Comparison of ENCODE assay signal across 2 cellular contexts in genomic region chr15:36430280-36430679, GRCh38.
TF ChIP-seq lines count a peak whose summit lies in the region.

No MANE protein-coding gene starts in this region.

TF ChIP-seq in A549, 52 proteins besides CTCF, POLR2A, EP300 and RAD21 (continued from another document):
- TF ChIP-seq HMGXB4 (CRISPR knock-in tag; IDR thresholded peaks at IDR 0.05; ENCODE audit: borderline replicate concordance) (no peak), NPAS2 (CRISPR knock-in tag; IDR thresholded peaks at IDR 0.05; ENCODE audit: borderline replicate concordance) (no peak), ATOH8 (CRISPR knock-in tag; IDR thresholded peaks at IDR 0.05; ENCODE audit: low read depth) (no peak), HOXB5 (CRISPR knock-in tag; IDR thresholded peaks at IDR 0.05) (no peak), RNF2 (IDR thresholded peaks at IDR 0.05; ENCODE audit: borderline replicate concordance, low read depth) (no peak), PHF8 (IDR thresholded peaks at IDR 0.05; ENCODE audit: borderline replicate concordance, low read depth) (no peak), CBX2 (IDR thresholded peaks at IDR 0.05; ENCODE audit: borderline replicate concordance, low read depth) (no peak), EHF (CRISPR knock-in tag; IDR thresholded peaks at IDR 0.05) (no peak), FOSB (CRISPR knock-in tag; IDR thresholded peaks at IDR 0.05) (no peak), NFE2L2 (conservative IDR thresholded peaks at IDR 0.05; ENCODE audit: low read length) (no peak), CHD2 (IDR thresholded peaks at IDR 0.05; ENCODE audit: low read length, partially characterized antibody) (no peak), JUN (IDR thresholded peaks at IDR 0.05) (no peak), ESRRA (IDR thresholded peaks at IDR 0.05; ENCODE audit: borderline replicate concordance, low read length) (no peak), RCOR1 (IDR thresholded peaks at IDR 0.05; ENCODE audit: low read depth, low read length) (no peak), REST (IDR thresholded peaks at IDR 0.05) (no peak), HOXA7 (CRISPR knock-in tag; IDR thresholded peaks at IDR 0.05) (no peak), JUNB (IDR thresholded peaks at IDR 0.05) (no peak)
TF ChIP-seq in A549: peak in this region for 0.

TF ChIP-seq in SK-N-SH, 30 proteins besides CTCF, POLR2A, EP300 and RAD21 (continued from another document):
- TF ChIP-seq PBX3 (IDR thresholded peaks at IDR 0.05) (peak; percentile 55; the same call in 1 of the 2 replicates), TCF12 (IDR thresholded peaks at IDR 0.05) (peak; percentile 78), SMC3 (IDR thresholded peaks at IDR 0.05; ENCODE audit: low read depth, low read length) (no peak), IRF3 (IDR thresholded peaks at IDR 0.05; ENCODE audit: low read depth, low read length) (no peak), MXI1 (IDR thresholded peaks at IDR 0.05; ENCODE audit: low read depth, low read length) (peak; percentile 49; the same call in 1 of the 2 replicates), JUND (IDR thresholded peaks at IDR 0.05) (no peak), RFX5 (IDR thresholded peaks at IDR 0.05; ENCODE audit: low read length) (no peak), NFIC (IDR thresholded peaks at IDR 0.05; ENCODE audit: borderline replicate concordance) (no peak), GATA2 (CRISPR knock-in tag; IDR thresholded peaks at IDR 0.05) (peak; percentile 95), POLR2AphosphoS5 (IDR thresholded peaks at IDR 0.05; ENCODE audit: low read depth, low read length) (no peak), YY1 (IDR thresholded peaks at IDR 0.05; ENCODE audit: low read depth) (no peak), RCOR1 (IDR thresholded peaks at IDR 0.05; ENCODE audit: low read length) (peak; percentile 81; the same call in 1 of the 2 replicates), REST (IDR thresholded peaks at IDR 0.05; ENCODE audit: low read depth, low read length) (no peak), SIN3A (IDR thresholded peaks at IDR 0.05; ENCODE audit: borderline replicate concordance, low read depth, low read length) (no peak), MEF2A (IDR thresholded peaks at IDR 0.05; ENCODE audit: borderline replicate concordance, low read depth) (no peak), GABPA (IDR thresholded peaks at IDR 0.05; ENCODE audit: low read depth) (no peak), FOSL2 (IDR thresholded peaks at IDR 0.05; ENCODE audit: borderline replicate concordance, low read depth) (no peak), ELF1 (IDR thresholded peaks at IDR 0.05) (no peak), MAX (IDR thresholded peaks at IDR 0.05; ENCODE audit: low read depth) (no peak), RXRA (IDR thresholded peaks at IDR 0.05; ENCODE audit: borderline replicate concordance, low read depth) (no peak), EZH2phosphoT487 (IDR thresholded peaks at IDR 0.05; ENCODE audit: borderline replicate concordance, low read depth) (no peak)
